In genomic region chr16:2145843-2146242, GRCh38 we compare ENCODE assay signal across 1 cellular context.
TF ChIP-seq lines count a peak whose summit lies in the region.

No MANE protein-coding gene starts in this region.

TF ChIP-seq in H1, 55 proteins besides CTCF, POLR2A, EP300 and RAD21:
- TF ChIP-seq GABPA (IDR thresholded peaks at IDR 0.05; ENCODE audit: borderline replicate concordance, insufficient read depth, low read length) (no peak), E2F6 (IDR thresholded peaks at IDR 0.05) (no peak), FOSL1 (IDR thresholded peaks at IDR 0.05; ENCODE audit: insufficient read depth, low read depth, low read length) (no peak), JUND (IDR thresholded peaks at IDR 0.05; ENCODE audit: low read length) (no peak), TBP (IDR thresholded peaks at IDR 0.05; ENCODE audit: low read depth, low read length) (no peak), HDAC2 (IDR thresholded peaks at IDR 0.05; ENCODE audit: borderline replicate concordance in 1 of 2, low read depth in 2 of 2, low read length in 2 of 2) (no peak), ASH2L (IDR thresholded peaks at IDR 0.05; ENCODE audit: low read length) (no peak), TAF7 (optimal IDR thresholded peaks at IDR 0.05; ENCODE audit: borderline replicate concordance, low read depth, low read length) (no peak), CHD1 (IDR thresholded peaks at IDR 0.05; ENCODE audit: low read depth, low read length) (no peak), KDM1A (IDR thresholded peaks at IDR 0.05; ENCODE audit: borderline replicate concordance, low read length) (no peak), CHD2 (IDR thresholded peaks at IDR 0.05; ENCODE audit: low read length) (no peak), KDM4A (IDR thresholded peaks at IDR 0.05; ENCODE audit: low read depth, low read length, severe bottlenecking) (no peak), TEAD4 (IDR thresholded peaks at IDR 0.05; ENCODE audit: low read depth, low read length) (no peak), KDM5A (IDR thresholded peaks at IDR 0.05; ENCODE audit: low read length) (no peak), ATF2 (IDR thresholded peaks at IDR 0.05; ENCODE audit: low read length) (no peak), SRF (IDR thresholded peaks at IDR 0.05; ENCODE audit: low read depth, low read length) (no peak), POU5F1 (IDR thresholded peaks at IDR 0.05; ENCODE audit: low read depth, low read length) (no peak), CBX5 (IDR thresholded peaks at IDR 0.05; ENCODE audit: low read depth, low read length) (no peak)
